Comparison of ENCODE assay signal across 9 cellular contexts in genomic region chr18:58991127-58991798, GRCh38.
DNase-seq lines count a peak whose midpoint lies in the region; ATAC-seq and TF ChIP-seq lines count a peak whose summit lies in the region.
"Had no signal": no experiment of that assay in that cellular context is flagged by ENCODE, and none has a peak within 500 bp of the region (broad histone marks: within the 10 kb centered on the region; RNA-seq: fewer than 3 reads in every experiment).

No MANE protein-coding gene starts in this region.

- peaks cover 14 to 65% (median 48%) of the 10 kb centered on the region in 12 donors for H3K4me1 ChIP-seq in heart left ventricle
- H3K4me1 ChIP-seq in esophagus muscularis mucosa: peaks cover 8 to 39% (median 21%) of the 10 kb centered on the region in 4 donors

- peaks cover 0 to 11% (median 0%) of the 10 kb centered on the region in 12 donors for H3K9me3 ChIP-seq in heart left ventricle
- H3K9me3 ChIP-seq in esophagus muscularis mucosa: peaks cover 0 to 12% (median 0%) of the 10 kb centered on the region in 4 donors

- peaks cover 0 to 4% (median 0%) of the 10 kb centered on the region in 9 donors for H3K36me3 ChIP-seq in heart left ventricle
- no peaks in the 10 kb centered on the region for H3K36me3 ChIP-seq in esophagus muscularis mucosa

- no peak for DNase-seq in heart left ventricle
- DNase-seq in cardiac septum (ENCODE audit: low spot score): no peak
- no peak for DNase-seq in esophagus muscularis mucosa (ENCODE audit: extremely low spot score)
- no peak for DNase-seq in iPS-NIHi7 (ENCODE audit: extremely low spot score)
- DNase-seq in NCI-H748 treated with DMSO at 0.1 percent for 48 hours (lab: John Stamatoyannopoulos, UW): no peak
- no peak for DNase-seq in HCEC 1CT

- no peak for TF ChIP-seq POLR2A in heart left ventricle (IDR thresholded peaks at IDR 0.05)
- no peak for TF ChIP-seq POLR2A in esophagus muscularis mucosa (IDR thresholded peaks at IDR 0.05; ENCODE audit: low read depth)

- intact Hi-C loops in heart left ventricle (cut with DNase I) (loop anchor here in 6 of 10 donors (2.0 to 10.0 kb wide), 7 partner anchors 24 to 209 kb away; partner anchors contain the start of gene ZNF532 (in 3 of the 6)), cardiac septum (cut with DNase I) (loop anchor here (5.0 kb wide), 3 partner anchors 66 to 144 kb away; no protein-coding TSS in a partner anchor), esophagus muscularis mucosa (cut with DNase I) (no loop called here)

- no peak for TF ChIP-seq EP300 in esophagus muscularis mucosa (IDR thresholded peaks at IDR 0.05)

- ATAC-seq in heart left ventricle (peak; percentile 18 to 64 (median 60)), HG03378 (IDR thresholded peaks at IDR 0.05; ENCODE audit: unreplicated experiment) (peak; percentile 87), GM21717 (IDR thresholded peaks at IDR 0.05; ENCODE audit: unreplicated experiment) (no peak)

- H3K27me3 ChIP-seq in heart left ventricle (no peaks in the 10 kb centered on the region), esophagus muscularis mucosa (no peaks in the 10 kb centered on the region)

- TF ChIP-seq CTCF in heart left ventricle (IDR thresholded peaks at IDR 0.05) (peak in 2 of 12 donors; percentile 8 to 26), esophagus muscularis mucosa (IDR thresholded peaks at IDR 0.05) (no peak)

- WGBS in heart left ventricle, 4 donors: 39 to 50% (median 46%) methylated on average over 7 of the region's 7 CpGs
- WGBS in esophagus muscularis mucosa: 64% methylated on average over 7 of the region's 7 CpGs

- no peak overlapping the region for H3K4me3 ChIP-seq in heart left ventricle
- no peak overlapping the region for H3K4me3 ChIP-seq in esophagus muscularis mucosa

- H3K27ac ChIP-seq in heart left ventricle (peak overlapping the region in 11 of 12 donors; percentile 58 to 95 (median 82)), esophagus muscularis mucosa (replicated peaks in 1 of 4) (peak overlapping the region in 3 of 4 donors; percentile 41 to 67 (median 58))
- H3K27ac ChIP-seq: C4-2B had no signal
